1 cellular context compared by ENCODE assay signal in genomic region chr4:87924146-87924545, GRCh38. TPM values are rescaled to one million over a fixed set of nuclear protein-coding genes. Genes with fewer than 3 reads are reported as not detected.
"Had no signal": no experiment of that assay in that cellular context is flagged by ENCODE, and none has a peak within 500 bp of the region (broad histone marks: within the 10 kb centered on the region; RNA-seq: fewer than 3 reads in every experiment).

No MANE protein-coding gene starts in this region.

RNA-seq across cellular contexts. Expression of gene SPP1, which starts 51.4 kb away (rescaled TPM):
- polyA plus RNA-seq: naive thymus-derived CD8-positive, alpha-beta T cell had no signal
